Comparison of ENCODE assay signal across 8 cellular contexts in the genomic region with DNA sequence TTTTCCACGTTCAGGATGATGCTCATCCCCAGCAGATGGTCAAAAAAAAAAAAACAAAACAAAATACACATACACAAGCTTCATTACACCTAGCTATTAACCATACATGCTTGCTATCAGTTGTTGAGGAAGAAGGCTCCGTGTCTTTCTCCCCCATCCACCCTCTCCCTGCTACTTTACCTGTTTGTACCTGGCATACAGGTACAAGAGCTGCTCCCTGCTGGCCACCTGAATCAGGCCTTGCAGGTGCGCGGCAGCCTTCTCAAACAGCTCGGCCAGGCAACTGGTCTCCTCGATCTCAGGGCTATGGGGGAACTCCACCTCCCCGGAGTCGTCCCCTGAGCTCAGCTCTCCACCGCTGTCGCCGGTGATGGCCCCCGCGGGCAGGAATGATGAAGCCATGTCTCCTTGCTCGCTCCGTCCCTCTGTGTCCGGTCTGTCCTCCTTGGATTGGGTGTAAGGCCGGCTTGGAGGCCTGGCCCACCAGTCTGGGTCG. TPM values are rescaled to one million over a fixed set of nuclear protein-coding genes. Genes with fewer than 3 reads are reported as not detected.
A peak's percentile ranks its signal among the peaks of the same experiment; 100 is the strongest.
DNase-seq lines count a peak whose midpoint lies in the region; ATAC-seq and TF ChIP-seq lines count a peak whose summit lies in the region.

No MANE protein-coding gene starts in this region.

- H3K36me3 Mint-ChIP-seq in type B pancreatic cell, result peaks cover 12% of the 10 kb centered on the region

- no peak for DNase-seq in cardiac muscle cell (ENCODE audit: low read depth in 1 of 2, low spot score in 1 of 2)
- no peak for DNase-seq in left ventricle myocardium superior
- peak; percentile 68 to 95 for DNase-seq in NCI-H187 (lab: John Stamatoyannopoulos, UW)
- DNase-seq in adrenal gland, result peak in 3 of 7 donors; percentile 67 to 85 (median 76)
- DNase-seq in type B pancreatic cell (ENCODE audit: extremely low spot score, unreplicated experiment), result no peak
- DNase-seq in central memory CD4-positive, alpha-beta T cell, result no peak

- peaks cover 32% of the 10 kb centered on the region for H3K4me1 Mint-ChIP-seq in type B pancreatic cell (ENCODE audit: unreplicated experiment)

- no peaks in the 10 kb centered on the region for H3K9me3 Mint-ChIP-seq in type B pancreatic cell

- H3K9ac ChIP-seq in liver (ENCODE audit: low read depth in 1 of 2, low read length in 2 of 2), result peak overlapping the region; percentile 47 to 68

- H3K27me3 ChIP-seq in cardiac muscle cell (no peaks in the 10 kb centered on the region), adrenal gland (no peaks in the 10 kb centered on the region), liver (ENCODE audit: control insufficient read depth in 4 of 4, insufficient read depth in 4 of 4, low read length in 3 of 4) (no peaks in the 10 kb centered on the region)

- TF ChIP-seq POLR2A in adrenal gland (IDR thresholded peaks at IDR 0.05), result no peak

- peak overlapping the region; percentile 91 for H3K27ac Mint-ChIP-seq in type B pancreatic cell

- H3K9me3 ChIP-seq in cardiac muscle cell (ENCODE audit: low read depth) (no peaks in the 10 kb centered on the region), adrenal gland (replicated peaks in 1 of 3) (no peaks in the 10 kb centered on the region), liver (ENCODE audit: control insufficient read depth in 4 of 4, low read length in 3 of 4) (no peaks in the 10 kb centered on the region)

- H3K27me3 Mint-ChIP-seq in type B pancreatic cell, result no peaks in the 10 kb centered on the region

- intact Hi-C loops in left ventricle myocardium superior (cut with micrococcal nuclease), result no loop called here
- intact Hi-C loops in adrenal gland (cut with DNase I), result no loop called here

- H3K4me3 Mint-ChIP-seq in type B pancreatic cell, result peak overlapping the region; percentile 96

- H3K4me1 ChIP-seq in cardiac muscle cell (ENCODE audit: low read depth), result peaks cover 11% of the 10 kb centered on the region
- H3K4me1 ChIP-seq in adrenal gland (replicated peaks in 1 of 2), result peaks cover 14 to 36% of the 10 kb centered on the region in 2 donors
- H3K4me1 ChIP-seq in liver (ENCODE audit: control insufficient read depth in 4 of 4, insufficient read depth in 4 of 4, low read length in 3 of 4), result peaks cover 0 to 13% (median 8%) of the 10 kb centered on the region in 4 donors

- no peak for TF ChIP-seq RAD21 in liver (IDR thresholded peaks at IDR 0.05)

- 0 to 1% (median 0%) methylated on average over 6 to 18 of the region's 18 CpGs for WGBS in adrenal gland, 4 donors
- under 1% methylated on average over 18 of the region's 18 CpGs for WGBS in liver

- H3K36me3 ChIP-seq in cardiac muscle cell, result no peaks in the 10 kb centered on the region
- no peaks in the 10 kb centered on the region for H3K36me3 ChIP-seq in adrenal gland (replicated peaks in 1 of 2)
- no peaks in the 10 kb centered on the region for H3K36me3 ChIP-seq in liver (ENCODE audit: control insufficient read depth in 4 of 4, insufficient read depth in 3 of 4, low read depth in 1 of 4, low read length in 3 of 4)

- H3K4me3 ChIP-seq in cardiac muscle cell (peak overlapping the region; percentile 81), adrenal gland (peak overlapping the region; percentile 50 to 98 (median 83)), liver (ENCODE audit: low read depth in 1 of 3, low read length in 3 of 3) (peak overlapping the region; percentile 62 to 84 (median 73))

- H3K27ac ChIP-seq in cardiac muscle cell (peak overlapping the region; percentile 93), adrenal gland (peak overlapping the region; percentile 75 to 95 (median 90)), liver (ENCODE audit: low read depth in 1 of 2, low read length in 2 of 2) (peak overlapping the region; percentile 79 to 89)

- no peak for TF ChIP-seq CTCF in cardiac muscle cell (IDR thresholded peaks at IDR 0.05; ENCODE audit: low read depth, low read length)
- no peak for TF ChIP-seq CTCF in adrenal gland (IDR thresholded peaks at IDR 0.05)
- no peak for TF ChIP-seq CTCF in liver (IDR thresholded peaks at IDR 0.05; ENCODE audit: low read depth, low read length, missing input control)
- TF ChIP-seq CTCF in type B pancreatic cell (conservative IDR thresholded peaks at IDR 0.05), result peak; percentile 23

- ATAC-seq in left ventricle myocardium superior (no peak), HG02678 (IDR thresholded peaks at IDR 0.05; ENCODE audit: unreplicated experiment) (peak; percentile 26)

TF ChIP-seq in liver, 16 proteins besides CTCF, POLR2A, EP300 and RAD21:
- TF ChIP-seq FOXA1 (IDR thresholded peaks at IDR 0.05) (no peak), TAF1 (conservative IDR thresholded peaks at IDR 0.05) (no peak), JUND (IDR thresholded peaks at IDR 0.05) (no peak), EGR1 (IDR thresholded peaks at IDR 0.05; ENCODE audit: low read depth in 2 of 2) (no peak), HNF4A (conservative IDR thresholded peaks at IDR 0.05) (no peak), FOXA2 (IDR thresholded peaks at IDR 0.05) (no peak), HNF4G (IDR thresholded peaks at IDR 0.05) (no peak), NR2F2 (IDR thresholded peaks at IDR 0.05) (no peak), SP1 (IDR thresholded peaks at IDR 0.05) (no peak)
- TF ChIP-seq, protein P1, sequence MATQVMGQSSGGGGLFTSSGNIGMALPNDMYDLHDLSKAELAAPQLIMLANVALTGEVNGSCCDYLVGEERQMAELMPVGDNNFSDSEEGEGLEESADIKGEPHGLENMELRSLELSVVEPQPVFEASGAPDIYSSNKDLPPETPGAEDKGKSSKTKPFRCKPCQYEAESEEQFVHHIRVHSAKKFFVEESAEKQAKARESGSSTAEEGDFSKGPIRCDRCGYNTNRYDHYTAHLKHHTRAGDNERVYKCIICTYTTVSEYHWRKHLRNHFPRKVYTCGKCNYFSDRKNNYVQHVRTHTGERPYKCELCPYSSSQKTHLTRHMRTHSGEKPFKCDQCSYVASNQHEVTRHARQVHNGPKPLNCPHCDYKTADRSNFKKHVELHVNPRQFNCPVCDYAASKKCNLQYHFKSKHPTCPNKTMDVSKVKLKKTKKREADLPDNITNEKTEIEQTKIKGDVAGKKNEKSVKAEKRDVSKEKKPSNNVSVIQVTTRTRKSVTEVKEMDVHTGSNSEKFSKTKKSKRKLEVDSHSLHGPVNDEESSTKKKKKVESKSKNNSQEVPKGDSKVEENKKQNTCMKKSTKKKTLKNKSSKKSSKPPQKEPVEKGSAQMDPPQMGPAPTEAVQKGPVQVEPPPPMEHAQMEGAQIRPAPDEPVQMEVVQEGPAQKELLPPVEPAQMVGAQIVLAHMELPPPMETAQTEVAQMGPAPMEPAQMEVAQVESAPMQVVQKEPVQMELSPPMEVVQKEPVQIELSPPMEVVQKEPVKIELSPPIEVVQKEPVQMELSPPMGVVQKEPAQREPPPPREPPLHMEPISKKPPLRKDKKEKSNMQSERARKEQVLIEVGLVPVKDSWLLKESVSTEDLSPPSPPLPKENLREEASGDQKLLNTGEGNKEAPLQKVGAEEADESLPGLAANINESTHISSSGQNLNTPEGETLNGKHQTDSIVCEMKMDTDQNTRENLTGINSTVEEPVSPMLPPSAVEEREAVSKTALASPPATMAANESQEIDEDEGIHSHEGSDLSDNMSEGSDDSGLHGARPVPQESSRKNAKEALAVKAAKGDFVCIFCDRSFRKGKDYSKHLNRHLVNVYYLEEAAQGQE (IDR thresholded peaks at IDR 0.05), result no peak
- TF ChIP-seq, protein P2, sequence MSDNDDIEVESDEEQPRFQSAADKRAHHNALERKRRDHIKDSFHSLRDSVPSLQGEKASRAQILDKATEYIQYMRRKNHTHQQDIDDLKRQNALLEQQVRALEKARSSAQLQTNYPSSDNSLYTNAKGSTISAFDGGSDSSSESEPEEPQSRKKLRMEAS (IDR thresholded peaks at IDR 0.05), result no peak
- TF ChIP-seq, protein P3, sequence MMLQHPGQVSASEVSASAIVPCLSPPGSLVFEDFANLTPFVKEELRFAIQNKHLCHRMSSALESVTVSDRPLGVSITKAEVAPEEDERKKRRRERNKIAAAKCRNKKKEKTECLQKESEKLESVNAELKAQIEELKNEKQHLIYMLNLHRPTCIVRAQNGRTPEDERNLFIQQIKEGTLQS (IDR thresholded peaks at IDR 0.05), result no peak

RNA-seq across cellular contexts. Expression of a gene that starts 0.5 kb away (rescaled TPM):
- total RNA-seq in cardiac muscle cell, result 73.9 and 77.0 TPM in 2 replicates
- 63.9 and 72.2 TPM in 2 replicates for polyA plus RNA-seq in cardiac muscle cell
- 20.5 TPM for total RNA-seq in left ventricle myocardium superior
- 10 to 100 TPM; 28.7 to 50.1 (median 35.6) TPM for total RNA-seq in adrenal gland
- 10 to 100 TPM; 32.0 to 45.0 (median 36.2) TPM for polyA plus RNA-seq in adrenal gland
- 10 to 100 TPM; 16.1 to 17.3 TPM for total RNA-seq in liver
- 10 to 100 TPM in 1 of 2 donors, 1 to 10 TPM in 1; 8.3 to 11.9 TPM for polyA plus RNA-seq in liver
- 37.2 and 49.1 TPM in 2 replicates for total RNA-seq in type B pancreatic cell (ENCODE audit: low replicate concordance)

RNA-seq across cellular contexts. Expression of a gene that starts 56.9 kb away (rescaled TPM):
- total RNA-seq in cardiac muscle cell, result 0.21 and 1.1 TPM in 2 replicates
- polyA plus RNA-seq in cardiac muscle cell, result 0.91 and 2.5 TPM in 2 replicates
- total RNA-seq in left ventricle myocardium superior, result 1.5 TPM
- total RNA-seq in adrenal gland, result under 1 TPM in 1 of 8 donors, not detected in 7; 0.14 TPM
- polyA plus RNA-seq in adrenal gland, result not detected
- total RNA-seq in liver, result not detected
- polyA plus RNA-seq in liver, result not detected
- not detected in 2 replicates for total RNA-seq in type B pancreatic cell (ENCODE audit: low replicate concordance)

Comparison
In these comparisons a context has a peak if more than half of its experiments do, and no peak if none do; other contexts are left out.
1. DNase-seq: peak in NCI-H187 (2 of 2); none in cardiac muscle cell (0 of 2), left ventricle myocardium superior (single experiment), type B pancreatic cell (single experiment) and central memory CD4-positive, alpha-beta T cell (single experiment).
2. Peak in every context shown above with its lines, with median percentiles within 50 percentile points of each other: H3K27ac ChIP-seq and H3K4me3 ChIP-seq.